Comparison of ENCODE assay signal across 1 cellular context in the genomic region with DNA sequence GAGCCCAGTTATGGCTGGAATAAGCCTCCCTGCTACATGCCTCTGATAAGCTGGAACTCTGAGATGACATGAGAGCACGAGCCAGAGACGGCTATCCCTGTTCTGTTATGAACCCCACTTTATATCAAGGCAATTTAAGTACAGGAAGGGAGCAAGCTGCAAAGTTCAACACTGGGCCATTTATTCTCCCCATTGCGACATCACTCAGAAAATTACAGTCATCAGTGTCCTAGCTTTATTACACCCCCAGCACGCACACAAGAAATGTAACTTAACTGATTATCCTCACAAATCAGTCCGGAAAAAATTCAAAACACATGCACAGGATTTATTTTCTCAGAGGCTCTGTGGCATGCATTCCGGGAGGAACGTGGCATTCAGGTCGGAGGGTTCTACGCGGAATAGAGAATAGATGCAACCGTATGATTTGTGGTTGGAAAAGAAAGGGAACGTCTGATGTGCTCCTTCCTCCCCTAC.
TF ChIP-seq lines count a peak whose summit lies in the region.

No MANE protein-coding gene starts in this region.

TF ChIP-seq in SK-N-SH treated with all-trans-retinoic acid at 6 μM for 48 hours, 23 proteins besides CTCF, POLR2A, EP300 and RAD21 (continued from another document):
- TF ChIP-seq, protein P1, sequence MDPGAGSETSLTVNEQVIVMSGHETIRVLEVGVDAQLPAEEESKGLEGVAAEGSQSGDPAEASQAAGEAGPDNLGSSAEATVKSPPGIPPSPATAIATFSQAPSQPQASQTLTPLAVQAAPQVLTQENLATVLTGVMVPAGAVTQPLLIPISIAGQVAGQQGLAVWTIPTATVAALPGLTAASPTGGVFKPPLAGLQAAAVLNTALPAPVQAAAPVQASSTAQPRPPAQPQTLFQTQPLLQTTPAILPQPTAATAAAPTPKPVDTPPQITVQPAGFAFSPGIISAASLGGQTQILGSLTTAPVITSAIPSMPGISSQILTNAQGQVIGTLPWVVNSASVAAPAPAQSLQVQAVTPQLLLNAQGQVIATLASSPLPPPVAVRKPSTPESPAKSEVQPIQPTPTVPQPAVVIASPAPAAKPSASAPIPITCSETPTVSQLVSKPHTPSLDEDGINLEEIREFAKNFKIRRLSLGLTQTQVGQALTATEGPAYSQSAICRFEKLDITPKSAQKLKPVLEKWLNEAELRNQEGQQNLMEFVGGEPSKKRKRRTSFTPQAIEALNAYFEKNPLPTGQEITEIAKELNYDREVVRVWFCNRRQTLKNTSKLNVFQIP (CRISPR knock-in tag; IDR thresholded peaks at IDR 0.05; ENCODE audit: borderline replicate concordance, low read depth) = no peak
- TF ChIP-seq ZNF8 (CRISPR knock-in tag; IDR thresholded peaks at IDR 0.05) (no peak), SNAI2 (CRISPR knock-in tag; IDR thresholded peaks at IDR 0.05) (no peak)
